Comparison of ENCODE assay signal across 12 cellular contexts in genomic region chr22:26170795-26171194, GRCh38. TPM values are rescaled to one million over a fixed set of nuclear protein-coding genes. Genes with fewer than 3 reads are reported as not detected.
DNase-seq lines count a peak whose midpoint lies in the region; ATAC-seq, FAIRE-seq and TF ChIP-seq lines count a peak whose summit lies in the region.
"Had no signal": no experiment of that assay in that cellular context is flagged by ENCODE, and none has a peak within 500 bp of the region (broad histone marks: within the 10 kb centered on the region; RNA-seq: fewer than 3 reads in every experiment).

No MANE protein-coding gene starts in this region.

- H3K9ac ChIP-seq in GM12878 (ENCODE audit: control insufficient read depth, insufficient read depth, low read length) (no peak overlapping the region), neuronal stem cell (ENCODE audit: low read depth, low read length, poor library complexity) (no peak overlapping the region)

- 0 out of 2 replicates have a peak, but pooled peaks have one; percentile 11 for TF ChIP-seq RAD21 in GM12878 (IDR thresholded peaks at IDR 0.05; ENCODE audit: insufficient read depth, low read depth, low read length)

- TF ChIP-seq EP300 in GM12878 (IDR thresholded peaks at IDR 0.05; ENCODE audit: borderline replicate concordance in 1 of 2, control insufficient read depth in 1 of 2, low read depth in 2 of 2, low read length in 2 of 2) = no peak

- no peak overlapping the region for H2BK12ac ChIP-seq in neuronal stem cell (ENCODE audit: low read length)

- peak; percentile 40 for DNase-seq in NCI-H2171 treated with DMSO at 0.1 percent for 48 hours (lab: John Stamatoyannopoulos, UW)
- DNase-seq in NCI-H2171 (lab: John Stamatoyannopoulos, UW) = no peak
- DNase-seq in NCI-H146 (lab: John Stamatoyannopoulos, UW) = peak; percentile 53
- no peak for DNase-seq in GM12878 (ENCODE audit: low read depth, low spot score)
- DNase-seq in neuronal stem cell (ENCODE audit: low spot score) = peak; percentile 67
- no peak for DNase-seq in effector CD8-positive, alpha-beta T cell (lab: John Stamatoyannopoulos, UW)
- DNase-seq in RPMI8226 = no peak
- DNase-seq in RCC 7860 (ENCODE audit: low spot score) = no peak
- DNase-seq: uterus had no signal

- H3K79me1 ChIP-seq in neuronal stem cell (ENCODE audit: low read depth, low read length) = no peaks in the 10 kb centered on the region

- H3K14ac ChIP-seq in neuronal stem cell (ENCODE audit: low read length) = no peak overlapping the region

- no peak for FAIRE-seq in GM12878 (lab: Jason Lieb, UNC)
- FAIRE-seq in RCC 7860 (lab: Jason Lieb, UNC) = no peak
- FAIRE-seq: TTC549 had no signal

- TF ChIP-seq POLR2A in GM12878 (IDR thresholded peaks at IDR 0.05; ENCODE audit: low read depth, low read length) = no peak

- H3K4ac ChIP-seq in neuronal stem cell (ENCODE audit: low read length) = no peak overlapping the region

- no peak overlapping the region for H4K91ac ChIP-seq in neuronal stem cell (ENCODE audit: low read depth, low read length, poor library complexity)

- H4K20me1 ChIP-seq in GM12878 (ENCODE audit: control insufficient read depth, insufficient read depth) = no peaks in the 10 kb centered on the region

- no peak overlapping the region for H3K4me2 ChIP-seq in GM12878 (ENCODE audit: control insufficient read depth, insufficient read depth)
- no peak overlapping the region for H3K4me2 ChIP-seq in neuronal stem cell (ENCODE audit: insufficient read depth, low read length, poor library complexity, severe bottlenecking)

- WGBS in GM12878 (ENCODE audit: insufficient coverage, insufficient replicate concordance, low lambda C conversion rate, missing lambda C conversion rate) = 34% methylated on average over 12 of the region's 12 CpGs
- WGBS in neuronal stem cell (ENCODE audit: extremely low coverage in 2 of 2, insufficient read length in 2 of 2, insufficient replicate concordance in 1 of 2), 2 donors = no CpG with 5 or more reads among the region's 12 CpGs

- no peaks in the 10 kb centered on the region for H3K9me3 ChIP-seq in GM12878 (replicated peaks; ENCODE audit: control insufficient read depth, insufficient read depth, low read length)
- no peaks in the 10 kb centered on the region for H3K9me3 ChIP-seq in neuronal stem cell (replicated peaks in 1 of 2; ENCODE audit: control insufficient read depth in 2 of 2, insufficient read depth in 1 of 2, low read depth in 1 of 2, low read length in 2 of 2)
- H3K9me3 ChIP-seq: uterus had no signal

- intact Hi-C loops in GM12878 (cut with micrococcal nuclease; ENCODE audit: unreplicated experiment) = loop anchor here (10.0 kb wide), 1 partner anchor 164 kb away; no protein-coding TSS in a partner anchor

- RAD21 ChIA-PET in GM12878 (lab: Charles Lee; ENCODE audit: unreplicated experiment) = no interaction called here

- CTCF ChIA-PET in GM12878 (lab: Yijun Ruan, JAX) = interaction anchor here (1.1 to 2.9 kb wide), 2 partner anchors 10 to 25 kb away, joined by 3 to 20 read pairs; no protein-coding TSS in a partner anchor

- no peaks in the 10 kb centered on the region for H3K4me1 ChIP-seq in GM12878 (ENCODE audit: control insufficient read depth, insufficient read depth, low read length)
- peaks cover 0 to 6% of the 10 kb centered on the region in 2 donors for H3K4me1 ChIP-seq in neuronal stem cell (ENCODE audit: control insufficient read depth in 2 of 2, insufficient read depth in 1 of 2, low read depth in 1 of 2, low read length in 2 of 2)
- H3K4me1 ChIP-seq: uterus had no signal

- H2AFZ ChIP-seq in GM12878 (ENCODE audit: control insufficient read depth, low read depth, low read length) (no peak overlapping the region), neuronal stem cell (ENCODE audit: low read length) (no peak overlapping the region)

- in situ Hi-C loops in GM12878 (cut with MboI) = no loop called here

- no peak overlapping the region for H2BK15ac ChIP-seq in neuronal stem cell (ENCODE audit: low read length)

- H3K36me3 ChIP-seq in GM12878 (ENCODE audit: control insufficient read depth in 2 of 2, insufficient read depth in 2 of 2, low read length in 1 of 2) (no peaks in the 10 kb centered on the region), neuronal stem cell (replicated peaks in 1 of 2; ENCODE audit: control insufficient read depth in 2 of 2, insufficient read depth in 2 of 2, low read length in 2 of 2) (no peaks in the 10 kb centered on the region)
- H3K36me3 ChIP-seq: uterus had no signal

- no peak overlapping the region for H4K8ac ChIP-seq in neuronal stem cell (ENCODE audit: low read depth, low read length)

- POLR2A ChIA-PET in GM12878 (lab: Charles Lee) = no interaction called here

- H3K79me2 ChIP-seq in GM12878 (ENCODE audit: control insufficient read depth, insufficient read depth, low read length) = no peaks in the 10 kb centered on the region

- no peak overlapping the region for H3K18ac ChIP-seq in neuronal stem cell (ENCODE audit: low read length)

- H3K23ac ChIP-seq in neuronal stem cell (ENCODE audit: low read depth, low read length, poor library complexity) = no peak overlapping the region

- H2AK5ac ChIP-seq in neuronal stem cell (ENCODE audit: low read depth, low read length) = no peak overlapping the region

- H3K4me3 ChIP-seq in GM12878 (no peak overlapping the region), neuronal stem cell (ENCODE audit: low read length in 2 of 2) (no peak overlapping the region)
- H3K4me3 ChIP-seq: uterus had no signal

- SMC1A ChIA-PET in GM12878 (lab: Charles Lee; ENCODE audit: uncharacterized antibody, unreplicated experiment) = no interaction called here

- H2BK120ac ChIP-seq in neuronal stem cell (ENCODE audit: low read depth, low read length) = no peak overlapping the region

- H3K27me3 ChIP-seq in GM12878 (replicated peaks in 1 of 2; ENCODE audit: control insufficient read depth in 2 of 2, insufficient read depth in 2 of 2, low read length in 1 of 2) (peaks cover 5 to 11% of the 10 kb centered on the region in 2 experiments), neuronal stem cell (ENCODE audit: control insufficient read depth in 3 of 3, insufficient read depth in 3 of 3, low read depth in 1 of 3, low read length in 3 of 3) (peaks cover 5 to 51% (median 32%) of the 10 kb centered on the region in 3 experiments)

- ATAC-seq in GM12878 = no peak

- no peak overlapping the region for H3K27ac ChIP-seq in GM12878 (ENCODE audit: control insufficient read depth, insufficient read depth)
- H3K27ac ChIP-seq in neuronal stem cell (replicated peaks; ENCODE audit: low read length) = no peak overlapping the region
- H3K27ac ChIP-seq: epithelial cell of prostate, uterus had no signal

- H2BK5ac ChIP-seq in neuronal stem cell (ENCODE audit: low read length) = no peak overlapping the region

- no TSS peak for BruUV-seq in GM12878 (replicated peaks; lab: Mats Ljungman, UMichigan)

- no peak for TF ChIP-seq CTCF in GM12878 (IDR thresholded peaks at IDR 0.05 in 2 of 3, conservative IDR thresholded peaks at IDR 0.05 in 1 of 3; ENCODE audit: control insufficient read depth in 2 of 3, extremely low read depth in 1 of 3, insufficient read depth in 1 of 3, low read depth in 3 of 3, low read length in 3 of 3)

TF ChIP-seq in GM12878, 131 proteins besides CTCF, POLR2A, EP300 and RAD21 (continues in another document):
- TF ChIP-seq RFX5 (IDR thresholded peaks at IDR 0.05; ENCODE audit: low read depth, low read length) (no peak), ZBTB40 (IDR thresholded peaks at IDR 0.05; ENCODE audit: borderline replicate concordance) (no peak)

RNA-seq across cellular contexts. Expression of gene SEZ6L, which starts 1.5 kb away (rescaled TPM):
- total RNA-seq in GM12878 (2013; cell fraction: nucleolus; rRNA removed) = not detected in 2 replicates
- total RNA-seq in GM12878 (2014; rRNA removed) (not detected in 2 replicates), GM12878 (2014; rRNA removed; fragmentation: Illumina TruSeq; extraction: Trizol) (not detected in 2 replicates), GM12878 (2021) (not detected in 2 replicates)
- not detected for polyA plus RNA-seq in GM12878 (2011; ENCODE audit: low read depth)
- polyA plus RNA-seq in GM12878 (2011; rRNA removed) (not detected in 2 replicates), GM12878 (2014; fragmentation: Illumina TruSeq; extraction: Trizol) (not detected in 2 replicates), GM12878 (2014; fragmentation: Nextera tagmentation; extraction: Ambion mirVana) (not detected), GM12878 (2014; rRNA removed) (not detected in 2 replicates), GM12878 (2016; fragmentation: Nextera tagmentation; extraction: Ambion mirVana) (not detected)
- polyA plus RNA-seq in GM12878 (2011; cell fraction: cytosol; rRNA removed) = not detected in 2 replicates
- polyA plus RNA-seq in GM12878 (2011; cell fraction: nucleus; rRNA removed) = not detected in 2 replicates
- polyA plus RNA-seq in GM12878 (2012) = not detected in 2 replicates
- not detected in 2 replicates for polyA minus RNA-seq in GM12878 (2011; rRNA and poly(A)+ RNA removed)
- polyA minus RNA-seq in GM12878 (2011; cell fraction: cytosol; rRNA and poly(A)+ RNA removed) = not detected in 2 replicates
- polyA minus RNA-seq in GM12878 (2011; cell fraction: nucleus; rRNA and poly(A)+ RNA removed) = not detected in 2 replicates
- 0.47 TPM for polyA plus RNA-seq in neuronal stem cell (2013, experiment 1 of 2)
- 0.61 TPM for polyA plus RNA-seq in neuronal stem cell (2013, experiment 2 of 2)
- total RNA-seq: mesenteric fat pad had no signal

Comparison
In these comparisons a context has a peak if more than half of its experiments do, and no peak if none do; other contexts are left out.
1. DNase-seq: peak in NCI-H2171 treated with DMSO at 0.1 percent for 48 hours (single experiment), NCI-H146 (single experiment) and neuronal stem cell (single experiment); none in NCI-H2171 (single experiment), GM12878 (single experiment), effector CD8-positive, alpha-beta T cell (single experiment), RPMI8226 (single experiment) and RCC 7860 (single experiment).